In the genomic region with DNA sequence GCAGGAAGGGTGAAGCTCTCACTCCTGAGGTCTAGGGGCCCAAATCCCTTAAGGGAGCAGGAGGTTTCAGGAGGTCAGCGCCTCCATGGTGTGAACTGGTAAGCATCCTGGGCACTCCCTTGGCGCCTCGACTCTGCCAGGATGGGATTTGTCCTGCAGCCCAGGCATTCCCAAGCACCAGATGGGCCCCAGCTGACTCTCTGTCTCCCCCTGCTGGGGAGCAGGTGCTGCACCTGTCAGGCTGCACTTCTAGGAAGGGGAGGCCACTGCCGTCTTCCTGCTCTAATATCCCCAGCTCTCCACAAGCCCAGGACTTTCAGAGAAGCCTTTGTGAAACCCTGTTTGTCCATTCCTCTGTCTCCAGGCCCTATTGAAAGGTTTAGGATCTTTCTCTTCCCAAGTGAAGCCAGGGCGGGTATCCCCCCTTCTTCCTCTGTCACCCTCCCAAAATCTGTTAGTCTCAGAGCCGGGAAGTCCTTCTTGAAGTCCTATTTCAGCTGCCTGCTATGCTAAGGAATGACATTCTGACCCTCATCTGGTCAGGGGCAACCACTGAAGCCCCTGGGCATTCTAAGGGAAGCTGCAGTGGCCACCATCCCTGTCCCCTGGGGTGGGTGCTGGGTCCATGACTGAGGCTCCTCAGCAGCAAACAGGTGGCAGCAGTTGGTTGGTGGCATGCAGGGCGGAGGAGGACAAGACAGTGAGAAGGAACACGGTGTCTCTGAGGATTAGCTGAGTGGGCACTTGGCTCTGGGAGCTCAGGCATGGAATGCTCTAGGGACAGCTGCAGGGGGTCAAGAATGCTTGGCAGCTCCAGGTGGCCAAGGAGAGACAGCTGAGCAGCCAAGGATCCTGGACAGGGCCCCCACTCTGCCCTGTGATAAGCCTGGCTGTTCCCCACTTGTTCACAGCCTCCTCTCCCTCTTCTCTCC, we compare ENCODE assay signal across 8 cellular contexts. TPM values are rescaled to one million over a fixed set of nuclear protein-coding genes. Genes with fewer than 3 reads are reported as not detected.
DNase-seq lines count a peak whose midpoint lies in the region; ATAC-seq and TF ChIP-seq lines count a peak whose summit lies in the region.

No MANE protein-coding gene starts in this region.

- no peaks in the 10 kb centered on the region for H3K9me3 ChIP-seq in NT2/D1 (ENCODE audit: insufficient read depth, low read length)

- intact Hi-C loops in CD14-positive monocyte (cut with micrococcal nuclease) (loop anchor here in 1 of 2 donors (5.0 kb wide), 2 partner anchors 45 to 55 kb away; no protein-coding TSS in a partner anchor), posterior vena cava (cut with DNase I) (no loop called here)

- H3K27me3 Mint-ChIP-seq in CD14-positive monocyte (ENCODE audit: low read depth in 3 of 3), result peaks cover 9 to 15% (median 10%) of the 10 kb centered on the region in 3 donors

- H3K27me3 ChIP-seq in NT2/D1 (ENCODE audit: insufficient read depth, insufficient read length), result no peaks in the 10 kb centered on the region

- peaks cover 26% of the 10 kb centered on the region for H3K4me1 ChIP-seq in NT2/D1 (ENCODE audit: insufficient read depth, insufficient read length)

- DNase-seq in CD14-positive monocyte (ENCODE audit: low spot score) (no peak), GOT3 (lab: John Stamatoyannopoulos, UW) (peak; percentile 15), NT2/D1 (ENCODE audit: low read depth, low spot score) (peak; percentile 75), germinal center (ENCODE audit: low spot score) (peak; percentile 65), posterior vena cava (ENCODE audit: low spot score) (peak; percentile 79)
- DNase-seq in activated T-helper 9 cell treated with anti-CD3 and anti-CD28 coated beads, Interleukin-2, amount 50 U/mL, for 16 hours (ENCODE audit: low read depth), result peak; percentile 9

- no peaks in the 10 kb centered on the region for H3K36me3 Mint-ChIP-seq in CD14-positive monocyte

- ATAC-seq in GM19395 (IDR thresholded peaks at IDR 0.05; ENCODE audit: unreplicated experiment) (no peak), GM18907 (IDR thresholded peaks at IDR 0.05; ENCODE audit: unreplicated experiment) (no peak)

- H3K9ac ChIP-seq in NT2/D1 (ENCODE audit: insufficient read length, low read depth), result peak overlapping the region; percentile 27

- peak overlapping the region in 1 of 2 donors; percentile 15 for H3K4me3 Mint-ChIP-seq in CD14-positive monocyte

- TF ChIP-seq CTCF in CD14-positive monocyte (IDR thresholded peaks at IDR 0.05), result peak; percentile 98

- H3K9me3 Mint-ChIP-seq in CD14-positive monocyte, result peaks cover 0 to 3% (median 0%) of the 10 kb centered on the region in 7 donors

- H3K27ac Mint-ChIP-seq in CD14-positive monocyte, result peak overlapping the region in 2 of 7 donors; percentile 8 to 23

- peaks cover 41% of the 10 kb centered on the region for H3K4me1 Mint-ChIP-seq in CD14-positive monocyte

- peaks cover 17% of the 10 kb centered on the region for H3K36me3 ChIP-seq in NT2/D1 (ENCODE audit: insufficient read depth, insufficient read length, low read length)

- H3K4me3 ChIP-seq in NT2/D1 (ENCODE audit: insufficient read length, low read depth), result no peak overlapping the region

RNA-seq across cellular contexts. Expression of a gene that starts 3.2 kb away (rescaled TPM):
- polyA plus RNA-seq in CD14-positive monocyte, result under 1 TPM; 0.16 to 0.52 TPM
- total RNA-seq in posterior vena cava, result not detected

RNA-seq across cellular contexts. Expression of a gene that starts 14.1 kb away (rescaled TPM):
- under 1 TPM; 0.37 to 0.43 TPM for polyA plus RNA-seq in CD14-positive monocyte
- 10 to 100 TPM; 26.7 to 30.3 TPM for total RNA-seq in posterior vena cava

RNA-seq across cellular contexts. Expression of a gene that starts 44.9 kb away (rescaled TPM):
- 1 to 10 TPM in 1 of 2 donors, not detected in 1; 1.1 TPM for polyA plus RNA-seq in CD14-positive monocyte
- 1 to 10 TPM in 1 of 2 donors, under 1 TPM in 1; 0.32 to 1.3 TPM for total RNA-seq in posterior vena cava

RNA-seq across cellular contexts. Expression of a gene that starts 57.0 kb away (rescaled TPM):
- under 1 TPM in 1 of 2 donors, not detected in 1; 0.51 TPM for polyA plus RNA-seq in CD14-positive monocyte
- total RNA-seq in posterior vena cava, result under 1 TPM; 0.14 to 0.33 TPM
